1 cellular context compared by ENCODE assay signal in the genomic region with DNA sequence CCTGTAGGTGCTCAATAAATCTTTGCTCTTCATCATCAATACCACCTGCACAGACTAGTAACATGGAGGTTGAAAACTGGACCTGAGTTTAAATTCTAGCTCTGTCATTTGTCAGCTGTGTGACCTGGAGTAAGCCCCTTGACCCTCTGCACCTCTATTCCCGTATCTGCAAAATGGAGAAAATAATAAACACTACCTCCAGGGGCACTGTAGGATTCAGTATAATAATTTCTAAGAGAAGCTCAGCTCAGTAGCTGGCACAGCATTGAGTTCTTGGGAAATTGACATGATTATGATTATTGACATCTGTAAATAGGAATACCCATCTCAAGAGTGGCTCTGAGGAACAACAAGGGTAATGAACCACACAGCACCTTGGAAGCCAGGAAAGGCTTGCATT.
TF ChIP-seq lines count a peak whose summit lies in the region.

No MANE protein-coding gene starts in this region.

TF ChIP-seq in endothelial cell of umbilical vein, 7 proteins besides CTCF, POLR2A, EP300 and RAD21:
- TF ChIP-seq POLR2AphosphoS5 (IDR thresholded peaks at IDR 0.05; ENCODE audit: insufficient read depth, low read depth, low read length), result no peak
- TF ChIP-seq FOS (IDR thresholded peaks at IDR 0.05; ENCODE audit: borderline replicate concordance, insufficient read depth, low read length), result no peak
- TF ChIP-seq EZH2 (IDR thresholded peaks at IDR 0.05; ENCODE audit: borderline replicate concordance, low read depth, low read length, severe bottlenecking), result no peak
- TF ChIP-seq JUN (IDR thresholded peaks at IDR 0.05; ENCODE audit: borderline replicate concordance, insufficient read depth, insufficient read length, low read depth), result no peak
- TF ChIP-seq MYC (IDR thresholded peaks at IDR 0.05; ENCODE audit: low read depth, low read length), result no peak
- TF ChIP-seq, protein P1, sequence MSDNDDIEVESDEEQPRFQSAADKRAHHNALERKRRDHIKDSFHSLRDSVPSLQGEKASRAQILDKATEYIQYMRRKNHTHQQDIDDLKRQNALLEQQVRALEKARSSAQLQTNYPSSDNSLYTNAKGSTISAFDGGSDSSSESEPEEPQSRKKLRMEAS (IDR thresholded peaks at IDR 0.05; ENCODE audit: insufficient read depth, insufficient read length), result no peak
- TF ChIP-seq GATA2 (IDR thresholded peaks at IDR 0.05; ENCODE audit: insufficient read depth, insufficient read length, low read depth, low read length), result no peak
